ENCODE assay signal across 1 cellular context in genomic region chrX:151711787-151712186, GRCh38.
TF ChIP-seq lines count a peak whose summit lies in the region.

No MANE protein-coding gene starts in this region.

TF ChIP-seq in GM23338, 12 proteins besides CTCF, POLR2A, EP300 and RAD21:
- TF ChIP-seq POLR2AphosphoS5 (IDR thresholded peaks at IDR 0.05; ENCODE audit: low read depth) (no peak), JUNB (IDR thresholded peaks at IDR 0.05; ENCODE audit: unreplicated experiment) (no peak), NANOG (IDR thresholded peaks at IDR 0.05; ENCODE audit: borderline replicate concordance) (no peak), ZNF114 (CRISPR knock-in tag; IDR thresholded peaks at IDR 0.05) (no peak), ZNF462 (CRISPR knock-in tag; IDR thresholded peaks at IDR 0.05) (no peak), ETS1 (IDR thresholded peaks at IDR 0.05) (no peak), EZH2phosphoT487 (IDR thresholded peaks at IDR 0.05; ENCODE audit: unreplicated experiment) (no peak), STAT1 (IDR thresholded peaks at IDR 0.05; ENCODE audit: unreplicated experiment) (no peak), REST (IDR thresholded peaks at IDR 0.05; ENCODE audit: unreplicated experiment) (no peak), EZH2 (IDR thresholded peaks at IDR 0.05; ENCODE audit: low read depth, unreplicated experiment) (no peak), ZNF331 (CRISPR knock-in tag; IDR thresholded peaks at IDR 0.05; ENCODE audit: low read depth) (no peak), CREB1 (CRISPR knock-in tag; IDR thresholded peaks at IDR 0.05; ENCODE audit: low read depth) (no peak)
